In the genomic region with DNA sequence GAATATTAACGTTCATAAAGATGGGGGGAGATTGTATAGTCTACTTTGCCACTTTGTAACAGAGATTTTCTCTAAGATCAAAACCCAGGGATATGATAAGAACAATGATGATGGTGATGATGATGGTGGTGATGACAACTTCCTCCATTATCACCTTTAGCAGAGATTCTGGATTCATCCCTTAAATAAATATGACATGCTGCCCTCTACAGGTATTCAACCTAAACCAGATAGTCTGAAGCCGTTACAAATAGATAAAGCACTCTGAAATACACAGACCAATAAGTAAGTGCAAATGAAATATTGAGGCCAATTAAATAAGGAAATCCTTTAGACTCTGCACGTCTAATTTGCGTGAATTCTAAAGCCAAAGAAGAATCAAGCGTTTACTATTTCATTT, we compare ENCODE assay signal across 8 cellular contexts.
DNase-seq lines count a peak whose midpoint lies in the region; ATAC-seq, FAIRE-seq and TF ChIP-seq lines count a peak whose summit lies in the region.

No MANE protein-coding gene starts in this region.

- no peak for TF ChIP-seq POLR2A in upper lobe of left lung (IDR thresholded peaks at IDR 0.05)

- no peaks in the 10 kb centered on the region for H3K27me3 ChIP-seq in smooth muscle cell (ENCODE audit: low read depth)
- no peaks in the 10 kb centered on the region for H3K27me3 ChIP-seq in upper lobe of left lung

- H3K36me3 ChIP-seq in smooth muscle cell (ENCODE audit: low read depth): no peaks in the 10 kb centered on the region
- H3K36me3 ChIP-seq in kidney (ENCODE audit: control insufficient read depth in 1 of 2, insufficient read depth in 2 of 2, low read length in 2 of 2): no peaks in the 10 kb centered on the region
- no peaks in the 10 kb centered on the region for H3K36me3 ChIP-seq in upper lobe of left lung

- FAIRE-seq in kidney (lab: Jason Lieb, UNC): no peak

- DNase-seq in NCI-H345 (lab: John Stamatoyannopoulos, UW) (peak; percentile 33), NCI-H345 treated with DMSO at 0.1 percent for 48 hours (lab: John Stamatoyannopoulos, UW; ENCODE audit: unreplicated experiment) (no peak), NCI-H748 treated with DMSO at 0.1 percent for 48 hours (lab: John Stamatoyannopoulos, UW) (peak; percentile 49), epithelial cell of proximal tubule (ENCODE audit: low read depth) (no peak), smooth muscle cell (lab: John Stamatoyannopoulos, UW; ENCODE audit: unreplicated experiment) (no peak), NCI-H2081 treated with DMSO at 0.1 percent for 48 hours (lab: John Stamatoyannopoulos, UW) (no peak), kidney (no peak), upper lobe of left lung (no peak)

- no peak overlapping the region for H3K4me3 ChIP-seq in epithelial cell of proximal tubule (ENCODE audit: low read depth, low read length)
- no peak overlapping the region for H3K4me3 ChIP-seq in smooth muscle cell
- H3K4me3 ChIP-seq in kidney (ENCODE audit: low read length in 2 of 2): no peak overlapping the region
- no peak overlapping the region for H3K4me3 ChIP-seq in upper lobe of left lung

- H3K9ac ChIP-seq in smooth muscle cell (ENCODE audit: low read depth) (peak overlapping the region; percentile 57), kidney (ENCODE audit: low read length in 2 of 2) (no peak overlapping the region)

- no peak for ATAC-seq in upper lobe of left lung (ENCODE audit: low FRiP score in 2 of 2)

- H3K79me2 ChIP-seq in smooth muscle cell (ENCODE audit: low read depth): no peaks in the 10 kb centered on the region

- TF ChIP-seq CTCF in epithelial cell of proximal tubule (conservative IDR thresholded peaks at IDR 0.05; ENCODE audit: low read depth, low read length) (peak; percentile 44), smooth muscle cell (IDR thresholded peaks at IDR 0.05; ENCODE audit: borderline replicate concordance, insufficient read depth, poor library complexity, severe bottlenecking) (no peak), kidney (IDR thresholded peaks at IDR 0.05; ENCODE audit: borderline replicate concordance, extremely low read depth, insufficient read depth) (no peak), upper lobe of left lung (IDR thresholded peaks at IDR 0.05) (no peak)

- intact Hi-C loops in kidney (cut with DNase I): no loop called here

- peak overlapping the region; percentile 65 for H3K27ac ChIP-seq in smooth muscle cell (ENCODE audit: low read depth)
- H3K27ac ChIP-seq in kidney (ENCODE audit: low read depth in 2 of 2, low read length in 2 of 2): no peak overlapping the region
- no peak overlapping the region for H3K27ac ChIP-seq in upper lobe of left lung

- 59% methylated on average over 5 of the region's 5 CpGs for WGBS in smooth muscle cell (ENCODE audit: low lambda C conversion rate)
- WGBS in upper lobe of left lung, 2 donors: 54 to 62% methylated on average over 5 of the region's 5 CpGs

- no peaks in the 10 kb centered on the region for H3K9me3 ChIP-seq in smooth muscle cell (replicated peaks; ENCODE audit: low read depth)
- no peaks in the 10 kb centered on the region for H3K9me3 ChIP-seq in kidney (ENCODE audit: control insufficient read depth in 1 of 2, low read length in 2 of 2)
- H3K9me3 ChIP-seq in upper lobe of left lung: no peaks in the 10 kb centered on the region

- H3F3A ChIP-seq in smooth muscle cell (ENCODE audit: low read depth): no peaks in the 10 kb centered on the region

- H4K20me1 ChIP-seq in smooth muscle cell (ENCODE audit: low read depth): no peaks in the 10 kb centered on the region

- peaks cover 4% of the 10 kb centered on the region for H3K4me1 ChIP-seq in smooth muscle cell (ENCODE audit: low read depth)
- H3K4me1 ChIP-seq in kidney (ENCODE audit: control insufficient read depth in 1 of 2, insufficient read depth in 1 of 2, low read depth in 1 of 2, low read length in 2 of 2): no peaks in the 10 kb centered on the region
- H3K4me1 ChIP-seq in upper lobe of left lung: peaks cover 0 to 14% (median 0%) of the 10 kb centered on the region in 4 donors

- no peak overlapping the region for H2AFZ ChIP-seq in smooth muscle cell (ENCODE audit: low read depth)

- TF ChIP-seq EP300 in upper lobe of left lung (IDR thresholded peaks at IDR 0.05): no peak

- H3K4me2 ChIP-seq in smooth muscle cell: peak overlapping the region; percentile 81

Comparison
In these comparisons a context has a peak if more than half of its experiments do, and no peak if none do; other contexts are left out.
1. DNase-seq: peak in NCI-H345 (single experiment) and NCI-H748 treated with DMSO at 0.1 percent for 48 hours (single experiment); none in NCI-H345 treated with DMSO at 0.1 percent for 48 hours (single experiment), epithelial cell of proximal tubule (single experiment), smooth muscle cell (single experiment), NCI-H2081 treated with DMSO at 0.1 percent for 48 hours (single experiment), kidney (single experiment) and upper lobe of left lung (0 of 2).